ENCODE assay signal across 21 cellular contexts in genomic region chr19:14460935-14461334, GRCh38. TPM values are rescaled to one million over a fixed set of nuclear protein-coding genes. Genes with fewer than 3 reads are reported as not detected.
DNase-seq lines count a peak whose midpoint lies in the region; ATAC-seq and TF ChIP-seq lines count a peak whose summit lies in the region.
"Had no signal": no experiment of that assay in that cellular context is flagged by ENCODE, and none has a peak within 500 bp of the region (broad histone marks: within the 10 kb centered on the region; RNA-seq: fewer than 3 reads in every experiment).

No MANE protein-coding gene starts in this region.

- peaks cover 26% of the 10 kb centered on the region for H3K4me1 Mint-ChIP-seq in activated CD8-positive, alpha-beta memory T cell treated with anti-CD3 and anti-CD28 coated beads, Interleukin-2, amount 10 ng/mL, durations not matched to agents 7 days and 5 days
- no peaks in the 10 kb centered on the region for H3K4me1 Mint-ChIP-seq in activated T-helper 17 cell treated with anti-CD3 and anti-CD28 coated beads, Interleukin-2, amount 50 U/mL, for 72 hours
- peaks cover 0 to 14% (median 5%) of the 10 kb centered on the region in 4 donors for H3K4me1 Mint-ChIP-seq in naive thymus-derived CD8-positive, alpha-beta T cell
- H3K4me1 Mint-ChIP-seq: H9 had no signal

- H3K36me3 ChIP-seq in spleen, result peaks cover 2 to 100% (median 89%) of the 10 kb centered on the region in 6 donors

- no peak overlapping the region for H3K27ac ChIP-seq in spleen
- H3K27ac ChIP-seq: KMS-11 had no signal

- POLR2A ChIA-PET in naive thymus-derived CD8-positive, alpha-beta T cell (lab: Charles Lee), result no interaction called here

- CTCF ChIA-PET in activated CD8-positive, alpha-beta memory T cell treated with anti-CD3 and anti-CD28 coated beads, Interleukin-2, amount 10 ng/mL, durations not matched to agents 7 days and 5 days (lab: Charles Lee), result interaction anchor here (1.0 to 1.3 kb wide), 3 partner anchors 11 to 30 kb away, joined by 3 to 4 read pairs (median 3); partner anchors contain the start of gene PKN1

- intact Hi-C loops in spleen (cut with DNase I; ENCODE audit: low total_unique reads), result no loop called here

- no peaks in the 10 kb centered on the region for H3K27me3 Mint-ChIP-seq in activated CD8-positive, alpha-beta memory T cell treated with anti-CD3 and anti-CD28 coated beads, Interleukin-2, amount 10 ng/mL, durations not matched to agents 7 days and 5 days
- no peaks in the 10 kb centered on the region for H3K27me3 Mint-ChIP-seq in activated T-helper 17 cell treated with anti-CD3 and anti-CD28 coated beads, Interleukin-2, amount 50 U/mL, for 72 hours
- no peaks in the 10 kb centered on the region for H3K27me3 Mint-ChIP-seq in naive thymus-derived CD8-positive, alpha-beta T cell
- H3K27me3 Mint-ChIP-seq: CD4-positive, CD25-positive, alpha-beta regulatory T cell had no signal

- no peak for TF ChIP-seq CTCF in spleen (IDR thresholded peaks at IDR 0.05 in 8 of 11, conservative IDR thresholded peaks at IDR 0.05 in 3 of 11)

- H3K36me3 Mint-ChIP-seq in activated CD8-positive, alpha-beta memory T cell treated with anti-CD3 and anti-CD28 coated beads, Interleukin-2, amount 10 ng/mL, durations not matched to agents 7 days and 5 days, result peaks cover 37% of the 10 kb centered on the region
- peaks cover 97% of the 10 kb centered on the region for H3K36me3 Mint-ChIP-seq in activated T-helper 17 cell treated with anti-CD3 and anti-CD28 coated beads, Interleukin-2, amount 50 U/mL, for 72 hours (ENCODE audit: low read depth)
- peaks cover 6 to 96% (median 12%) of the 10 kb centered on the region in 3 donors for H3K36me3 Mint-ChIP-seq in naive thymus-derived CD8-positive, alpha-beta T cell

- DNase-seq in activated CD8-positive, alpha-beta memory T cell treated with anti-CD3 and anti-CD28 coated beads, Interleukin-2, amount 10 ng/mL, durations not matched to agents 7 days and 5 days, result no peak
- DNase-seq in activated CD8-positive, alpha-beta memory T cell treated with anti-CD3 and anti-CD28 coated beads, Interleukin-2, amount 50 U/mL, for 48 hours, result no peak
- no peak for DNase-seq in naive thymus-derived CD8-positive, alpha-beta T cell
- no peak for DNase-seq in central memory CD4-positive, alpha-beta T cell
- no peak for DNase-seq in spleen
- DNase-seq: BE2C; CD4-positive, CD25-positive, alpha-beta regulatory T cell; DMS153; GF-D8; H9; MV-4-11; NCI-H1417; NCI-H187; NCI-H2107; NCI-H510A; NCI-H774 had no signal

- H3K9me3 Mint-ChIP-seq in activated CD8-positive, alpha-beta memory T cell treated with anti-CD3 and anti-CD28 coated beads, Interleukin-2, amount 10 ng/mL, durations not matched to agents 7 days and 5 days (ENCODE audit: low read depth), result no peaks in the 10 kb centered on the region
- H3K9me3 Mint-ChIP-seq in activated T-helper 17 cell treated with anti-CD3 and anti-CD28 coated beads, Interleukin-2, amount 50 U/mL, for 72 hours, result no peaks in the 10 kb centered on the region
- no peaks in the 10 kb centered on the region for H3K9me3 Mint-ChIP-seq in naive thymus-derived CD8-positive, alpha-beta T cell
- H3K9me3 Mint-ChIP-seq: CD4-positive, CD25-positive, alpha-beta regulatory T cell; H9 had no signal

- H3K27me3 ChIP-seq in spleen (replicated peaks in 1 of 7), result no peaks in the 10 kb centered on the region
- H3K27me3 ChIP-seq: BE2C had no signal

- H3K27ac Mint-ChIP-seq in activated CD8-positive, alpha-beta memory T cell treated with anti-CD3 and anti-CD28 coated beads, Interleukin-2, amount 10 ng/mL, durations not matched to agents 7 days and 5 days, result peak overlapping the region; percentile 13
- H3K27ac Mint-ChIP-seq in activated T-helper 17 cell treated with anti-CD3 and anti-CD28 coated beads, Interleukin-2, amount 50 U/mL, for 72 hours, result peak overlapping the region; percentile 5
- H3K27ac Mint-ChIP-seq in naive thymus-derived CD8-positive, alpha-beta T cell, result peak overlapping the region in 8 of 10 donors; percentile 0 to 79 (median 60)
- H3K27ac Mint-ChIP-seq: H9 had no signal

- WGBS in spleen, 5 donors, result 70 to 99% (median 96%) methylated on average over 2 of the region's 2 CpGs

- no peaks in the 10 kb centered on the region for H3K9me3 ChIP-seq in spleen
- H3K9me3 ChIP-seq: BE2C had no signal

- no peak for TF ChIP-seq POLR2A in spleen (IDR thresholded peaks at IDR 0.05)

- no peak overlapping the region for H3K4me3 ChIP-seq in spleen

- no peak for ATAC-seq in activated CD8-positive, alpha-beta memory T cell treated with anti-CD3 and anti-CD28 coated beads, Interleukin-2, amount 10 ng/mL, durations not matched to agents 7 days and 5 days
- no peak for ATAC-seq in activated T-helper 17 cell treated with anti-CD3 and anti-CD28 coated beads, Interleukin-2, amount 50 U/mL, for 72 hours (replicated peaks)
- ATAC-seq in naive thymus-derived CD8-positive, alpha-beta T cell, result no peak
- ATAC-seq: Right ventricle myocardium inferior had no signal

- peaks cover 0 to 23% (median 5%) of the 10 kb centered on the region in 6 donors for H3K4me1 ChIP-seq in spleen
- H3K4me1 ChIP-seq: BE2C had no signal

- H3K4me3 Mint-ChIP-seq in activated CD8-positive, alpha-beta memory T cell treated with anti-CD3 and anti-CD28 coated beads, Interleukin-2, amount 10 ng/mL, durations not matched to agents 7 days and 5 days, result no peak overlapping the region
- no peak overlapping the region for H3K4me3 Mint-ChIP-seq in activated T-helper 17 cell treated with anti-CD3 and anti-CD28 coated beads, Interleukin-2, amount 50 U/mL, for 72 hours
- no peak overlapping the region for H3K4me3 Mint-ChIP-seq in naive thymus-derived CD8-positive, alpha-beta T cell
- H3K4me3 Mint-ChIP-seq: CD4-positive, CD25-positive, alpha-beta regulatory T cell; H9 had no signal

RNA-seq across cellular contexts. Expression of gene PTGER1, which starts 14.2 kb away (rescaled TPM):
- under 1 TPM in 1 of 2 experiments, not detected in 1; 0.40 TPM for total RNA-seq in activated CD8-positive, alpha-beta memory T cell treated with anti-CD3 and anti-CD28 coated beads, Interleukin-2, amount 10 ng/mL, durations not matched to agents 7 days and 5 days
- under 1 TPM in 1 of 2 donors, not detected in 1; 0.17 TPM for total RNA-seq in activated T-helper 17 cell treated with anti-CD3 and anti-CD28 coated beads, Interleukin-2, amount 50 U/mL, for 72 hours
- total RNA-seq in naive thymus-derived CD8-positive, alpha-beta T cell, result not detected
- not detected for polyA plus RNA-seq in naive thymus-derived CD8-positive, alpha-beta T cell
- 10 to 100 TPM in 5 of 7 donors, 1 to 10 TPM in 2; 4.6 to 26.8 (median 12.4) TPM for total RNA-seq in spleen
- polyA plus RNA-seq in spleen, result 1 to 10 TPM; 1.8 to 2.8 (median 2.2) TPM
- total RNA-seq: A172; CD4-positive, CD25-positive, alpha-beta regulatory T cell; HT-29; Right ventricle myocardium inferior had no signal
- polyA plus RNA-seq: CD4-positive, CD25-positive, alpha-beta regulatory T cell had no signal

RNA-seq across cellular contexts. Expression of gene PKN1, which starts 27.8 kb away (rescaled TPM):
- 100 to 1,000 TPM; 224 to 236 TPM for total RNA-seq in activated CD8-positive, alpha-beta memory T cell treated with anti-CD3 and anti-CD28 coated beads, Interleukin-2, amount 10 ng/mL, durations not matched to agents 7 days and 5 days
- total RNA-seq in activated T-helper 17 cell treated with anti-CD3 and anti-CD28 coated beads, Interleukin-2, amount 50 U/mL, for 72 hours, result 100 to 1,000 TPM; 121 to 171 TPM
- 100 to 1,000 TPM; 188 to 200 TPM for total RNA-seq in naive thymus-derived CD8-positive, alpha-beta T cell
- polyA plus RNA-seq in naive thymus-derived CD8-positive, alpha-beta T cell, result 10 to 100 TPM; 45.5 to 96.6 (median 56.8) TPM
- total RNA-seq in spleen, result 100 to 1,000 TPM; 138 to 213 (median 175) TPM
- polyA plus RNA-seq in spleen, result 100 to 1,000 TPM in 2 of 3 donors, 10 to 100 TPM in 1; 93.3 to 186 (median 113) TPM

RNA-seq across cellular contexts. Expression of gene GIPC1, which starts 35.0 kb away (rescaled TPM):
- total RNA-seq in activated CD8-positive, alpha-beta memory T cell treated with anti-CD3 and anti-CD28 coated beads, Interleukin-2, amount 10 ng/mL, durations not matched to agents 7 days and 5 days, result 10 to 100 TPM; 26.2 to 30.8 TPM
- total RNA-seq in activated T-helper 17 cell treated with anti-CD3 and anti-CD28 coated beads, Interleukin-2, amount 50 U/mL, for 72 hours, result 10 to 100 TPM; 23.4 to 44.9 TPM
- total RNA-seq in naive thymus-derived CD8-positive, alpha-beta T cell, result 10 to 100 TPM; 19.9 to 23.0 TPM
- 10 to 100 TPM; 32.2 to 35.0 (median 33.5) TPM for polyA plus RNA-seq in naive thymus-derived CD8-positive, alpha-beta T cell
- total RNA-seq in spleen, result 10 to 100 TPM; 17.1 to 40.4 (median 21.7) TPM
- polyA plus RNA-seq in spleen, result 10 to 100 TPM; 30.0 to 58.1 (median 31.3) TPM

RNA-seq across cellular contexts. Expression of gene DDX39A, which starts 41.8 kb away (rescaled TPM):
- 100 to 1,000 TPM; 273 to 311 TPM for total RNA-seq in activated CD8-positive, alpha-beta memory T cell treated with anti-CD3 and anti-CD28 coated beads, Interleukin-2, amount 10 ng/mL, durations not matched to agents 7 days and 5 days
- total RNA-seq in activated T-helper 17 cell treated with anti-CD3 and anti-CD28 coated beads, Interleukin-2, amount 50 U/mL, for 72 hours, result 100 to 1,000 TPM; 132 to 260 TPM
- total RNA-seq in naive thymus-derived CD8-positive, alpha-beta T cell, result 100 to 1,000 TPM; 158 to 165 TPM
- polyA plus RNA-seq in naive thymus-derived CD8-positive, alpha-beta T cell, result 100 to 1,000 TPM in 2 of 3 donors, 10 to 100 TPM in 1; 96.0 to 136 (median 106) TPM
- 100 to 1,000 TPM in 6 of 7 donors, 10 to 100 TPM in 1; 81.8 to 155 (median 124) TPM for total RNA-seq in spleen
- polyA plus RNA-seq in spleen, result 100 to 1,000 TPM; 176 to 267 (median 248) TPM

RNA-seq across cellular contexts. Expression of gene DNAJB1, which starts 57.3 kb away (rescaled TPM):
- total RNA-seq in activated CD8-positive, alpha-beta memory T cell treated with anti-CD3 and anti-CD28 coated beads, Interleukin-2, amount 10 ng/mL, durations not matched to agents 7 days and 5 days, result 100 to 1,000 TPM in 1 of 2 experiments, 10 to 100 TPM in 1; 86.0 to 103 TPM
- total RNA-seq in activated T-helper 17 cell treated with anti-CD3 and anti-CD28 coated beads, Interleukin-2, amount 50 U/mL, for 72 hours, result 100 to 1,000 TPM in 1 of 2 donors, 10 to 100 TPM in 1; 79.4 to 140 TPM
- 100 to 1,000 TPM; 165 to 171 TPM for total RNA-seq in naive thymus-derived CD8-positive, alpha-beta T cell
- 100 to 1,000 TPM; 205 to 348 (median 344) TPM for polyA plus RNA-seq in naive thymus-derived CD8-positive, alpha-beta T cell
- 100 to 1,000 TPM in 1 of 7 donors, 10 to 100 TPM in 6; 33.9 to 157 (median 43.0) TPM for total RNA-seq in spleen
- 10 to 100 TPM; 12.6 to 29.4 (median 19.7) TPM for polyA plus RNA-seq in spleen

Comparison
In these comparisons a context has a peak if more than half of its experiments do, and no peak if none do; other contexts are left out.
1. H3K27ac Mint-ChIP-seq: peak in every context shown above with its lines; median percentile 60 in naive thymus-derived CD8-positive, alpha-beta T cell; 13 in activated CD8-positive, alpha-beta memory T cell treated with anti-CD3 and anti-CD28 coated beads, Interleukin-2, amount 10 ng/mL, durations not matched to agents 7 days and 5 days; 5 in activated T-helper 17 cell treated with anti-CD3 and anti-CD28 coated beads, Interleukin-2, amount 50 U/mL, for 72 hours.
2. RNA of gene PTGER1, which starts 14.2 kb away (total RNA-seq): 4.6 to 26.8 TPM in spleen; 0.40 TPM in activated CD8-positive, alpha-beta memory T cell treated with anti-CD3 and anti-CD28 coated beads, Interleukin-2, amount 10 ng/mL, durations not matched to agents 7 days and 5 days, 0.17 TPM in activated T-helper 17 cell treated with anti-CD3 and anti-CD28 coated beads, Interleukin-2, amount 50 U/mL, for 72 hours and not detected in naive thymus-derived CD8-positive, alpha-beta T cell; every median in the first group is over 4 times any median in the second.